ENCODE assay signal across 6 cellular contexts in genomic region chr15:84395384-84395783, GRCh38.
DNase-seq lines count a peak whose midpoint lies in the region; ATAC-seq and TF ChIP-seq lines count a peak whose summit lies in the region.
"Not testable (repeated sequence)": the region's sequence is repeated elsewhere in the genome, so short reads cannot be mapped to it uniquely, and the experiment has no call there.

No MANE protein-coding gene starts in this region.

- not testable (repeated sequence) for H2AK5ac ChIP-seq in H9 (ENCODE audit: insufficient read length, low read length)

- WGBS in H9 (ENCODE audit: extremely low coverage, insufficient read length, low lambda C conversion rate) = no CpG with 5 or more reads among the region's 11 CpGs
- 94% methylated on average over 5 of the region's 11 CpGs; no CpG with 5 or more reads in 1 of the 2 experiments for WGBS in endodermal cell (ENCODE audit: insufficient coverage in 1 of 2, insufficient read length in 1 of 2), 2 experiments
- WGBS in right cardiac atrium = 79% methylated on average over 10 of the region's 11 CpGs

- not testable (repeated sequence) for H2BK20ac ChIP-seq in H9 (ENCODE audit: low read depth, low read length, poor library complexity, severe bottlenecking)

- not testable (repeated sequence) for H4K91ac ChIP-seq in H9 (ENCODE audit: insufficient read length, low read depth, low read length)

- H4K20me1 ChIP-seq in H9 (ENCODE audit: control insufficient read depth, insufficient read depth, insufficient read length) = not testable (repeated sequence)

- H3K4me1 Mint-ChIP-seq in H9; endodermal cell; natural killer cell treated with Interleukin-12 subunit alpha and Interleukin-12 subunit beta and Interleukin-15 and Interleukin-18, amount 100 ng/mL, for 72 hours (ENCODE audit: low read depth in 2 of 2): not testable (repeated sequence)

- H3K9me3 ChIP-seq in H9 (ENCODE audit: control insufficient read depth, low read depth, low read length); colonic mucosa; endodermal cell (ENCODE audit: control insufficient read depth, low read length); right cardiac atrium (ENCODE audit: control insufficient read depth, low read length); upper lobe of right lung: not testable (repeated sequence)

- H2BK15ac ChIP-seq in H9 (ENCODE audit: low read depth, low read length) = not testable (repeated sequence)

- not testable (repeated sequence) for H3K4me3 ChIP-seq in colonic mucosa; endodermal cell (ENCODE audit: low read length); right cardiac atrium (ENCODE audit: low read length); upper lobe of right lung

- not testable (repeated sequence) for H3K4me2 ChIP-seq in H9 (ENCODE audit: insufficient read depth, insufficient read length, low read length)

- intact Hi-C loops in colonic mucosa (cut with DNase I); right cardiac atrium (cut with DNase I); upper lobe of right lung (cut with DNase I): not testable (repeated sequence)

- not testable (repeated sequence) for H3K4ac ChIP-seq in H9 (ENCODE audit: low read depth, low read length)

- not testable (repeated sequence) for TF ChIP-seq CTCF in H9 (conservative IDR thresholded peaks at IDR 0.05); colonic mucosa (IDR thresholded peaks at IDR 0.05); endodermal cell (conservative IDR thresholded peaks at IDR 0.05); upper lobe of right lung (IDR thresholded peaks at IDR 0.05)

- H3K27ac ChIP-seq in H9 (ENCODE audit: insufficient read length, low read depth, low read length); colonic mucosa; endodermal cell (ENCODE audit: low read depth, low read length); right cardiac atrium (ENCODE audit: low read length); upper lobe of right lung: not testable (repeated sequence)

- H2BK5ac ChIP-seq in H9 (ENCODE audit: insufficient read length, low read length) = not testable (repeated sequence)

- not testable (repeated sequence) for H4K5ac ChIP-seq in H9 (ENCODE audit: insufficient read length, low read depth, low read length)

- not testable (repeated sequence) for ATAC-seq in right cardiac atrium; natural killer cell treated with Interleukin-12 subunit alpha and Interleukin-12 subunit beta and Interleukin-15 and Interleukin-18, amount 100 ng/mL, for 72 hours; upper lobe of right lung

- DNase-seq in H9 = peak; percentile 4
- peak; percentile 10 for DNase-seq in colonic mucosa
- peak; percentile 1 for DNase-seq in endodermal cell
- peak in 2 of 3 donors; percentile 25 for DNase-seq in right cardiac atrium
- peak; percentile 37 for DNase-seq in natural killer cell treated with Interleukin-12 subunit alpha and Interleukin-12 subunit beta and Interleukin-15 and Interleukin-18, amount 100 ng/mL, for 72 hours (ENCODE audit: low spot score)
- peak; percentile 19 for DNase-seq in upper lobe of right lung

- H3K79me2 ChIP-seq in H9 (ENCODE audit: insufficient read depth, low read length) = not testable (repeated sequence)

- not testable (repeated sequence) for H3K27ac Mint-ChIP-seq in H9; endodermal cell; natural killer cell treated with Interleukin-12 subunit alpha and Interleukin-12 subunit beta and Interleukin-15 and Interleukin-18, amount 100 ng/mL, for 72 hours

- not testable (repeated sequence) for H3K14ac ChIP-seq in H9 (ENCODE audit: insufficient read depth, low read length)

- H3K36me3 ChIP-seq in colonic mucosa; endodermal cell (ENCODE audit: control insufficient read depth, insufficient read depth, low read length); upper lobe of right lung: not testable (repeated sequence)

- not testable (repeated sequence) for H2BK12ac ChIP-seq in H9 (ENCODE audit: insufficient read length, low read depth, low read length)

- H3K36me3 Mint-ChIP-seq in H9 (ENCODE audit: insufficient read depth in 1 of 3, low read depth in 3 of 3); endodermal cell (ENCODE audit: low read depth); natural killer cell treated with Interleukin-12 subunit alpha and Interleukin-12 subunit beta and Interleukin-15 and Interleukin-18, amount 100 ng/mL, for 72 hours: not testable (repeated sequence)

- H3K4me1 ChIP-seq in H9 (ENCODE audit: insufficient read depth, low read length); colonic mucosa; endodermal cell (ENCODE audit: control insufficient read depth, insufficient read depth, low read length); right cardiac atrium (ENCODE audit: control insufficient read depth, insufficient read depth, low read length); upper lobe of right lung: not testable (repeated sequence)

- H3K18ac ChIP-seq in H9 (ENCODE audit: insufficient read length, low read depth, low read length) = not testable (repeated sequence)

- not testable (repeated sequence) for H3T11ph ChIP-seq in H9 (ENCODE audit: low read length)

- H3K79me1 ChIP-seq in H9 (ENCODE audit: insufficient read depth, low read depth, low read length, poor library complexity, severe bottlenecking) = not testable (repeated sequence)

- not testable (repeated sequence) for H3K9me3 Mint-ChIP-seq in H9; endodermal cell; natural killer cell treated with Interleukin-12 subunit alpha and Interleukin-12 subunit beta and Interleukin-15 and Interleukin-18, amount 100 ng/mL, for 72 hours

- not testable (repeated sequence) for H2BK120ac ChIP-seq in H9 (ENCODE audit: low read depth, low read length, poor library complexity, severe bottlenecking)

- H3K23me2 ChIP-seq in H9 (ENCODE audit: insufficient read length, low read depth, low read length, poor library complexity, severe bottlenecking) = not testable (repeated sequence)

- not testable (repeated sequence) for H3K23ac ChIP-seq in H9 (ENCODE audit: insufficient read length, low read depth, low read length)

- peaks cover 38% of the 10 kb centered on the region for H3K27me3 Mint-ChIP-seq in H9 (ENCODE audit: low read depth)
- H3K27me3 Mint-ChIP-seq in endodermal cell (ENCODE audit: insufficient read depth) = peaks cover 25% of the 10 kb centered on the region
- H3K27me3 Mint-ChIP-seq in natural killer cell treated with Interleukin-12 subunit alpha and Interleukin-12 subunit beta and Interleukin-15 and Interleukin-18, amount 100 ng/mL, for 72 hours = peaks cover 11 to 13% of the 10 kb centered on the region in 2 donors

- not testable (repeated sequence) for H3K56ac ChIP-seq in H9 (ENCODE audit: insufficient read length, low read depth, low read length)

- not testable (repeated sequence) for H4K8ac ChIP-seq in H9 (replicated peaks; ENCODE audit: insufficient read length, low read depth, low read length)

- not testable (repeated sequence) for H3K4me3 Mint-ChIP-seq in H9; endodermal cell; natural killer cell treated with Interleukin-12 subunit alpha and Interleukin-12 subunit beta and Interleukin-15 and Interleukin-18, amount 100 ng/mL, for 72 hours

- not testable (repeated sequence) for H3K9ac ChIP-seq in H9 (ENCODE audit: extremely low read depth, insufficient read length, low read length); colonic mucosa (ENCODE audit: low read depth in 2 of 2, low read length in 2 of 2); endodermal cell (ENCODE audit: extremely low read depth, low read length, poor library complexity, severe bottlenecking)

- H2AFZ ChIP-seq in H9 (ENCODE audit: low read length) = not testable (repeated sequence)

- not testable (repeated sequence) for H3K27me3 ChIP-seq in H9 (ENCODE audit: insufficient read depth, low read length); colonic mucosa; endodermal cell (ENCODE audit: control insufficient read depth, insufficient read depth, low read length, poor library complexity, severe bottlenecking); right cardiac atrium (ENCODE audit: control insufficient read depth, insufficient read depth); upper lobe of right lung
